In the genomic region with DNA sequence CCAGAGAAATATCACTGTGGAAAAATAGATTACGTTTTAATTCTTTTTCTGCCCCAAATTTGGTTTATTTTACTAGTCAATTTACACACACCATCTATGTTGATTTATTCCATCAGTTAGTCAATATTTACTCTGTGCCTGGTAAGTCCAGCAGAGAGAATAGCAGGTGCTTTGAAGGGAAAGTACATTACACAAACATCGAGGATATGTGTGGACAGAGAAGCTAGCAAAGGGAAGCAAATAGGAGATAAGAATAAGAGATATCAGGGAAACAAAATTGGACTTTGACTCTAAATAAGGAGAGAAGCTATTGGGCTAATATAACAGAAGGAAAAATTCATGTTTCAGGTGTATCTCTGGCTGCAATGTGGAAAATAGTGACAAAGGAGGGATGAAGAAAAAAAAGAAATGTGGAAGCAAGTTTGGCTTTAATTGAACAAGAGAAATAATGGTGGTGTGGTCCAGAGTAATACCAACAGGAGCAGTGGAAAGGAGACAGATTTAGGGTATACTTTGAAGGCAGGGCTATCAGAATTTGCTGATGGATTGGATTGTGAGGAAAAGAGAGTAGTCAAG, we compare ENCODE assay signal across 1 cellular context.
A peak's percentile ranks its signal among the peaks of the same experiment; 100 is the strongest.
TF ChIP-seq lines count a peak whose summit lies in the region.

No MANE protein-coding gene starts in this region.

TF ChIP-seq in HepG2, 621 proteins besides CTCF, POLR2A, EP300 and RAD21 (continued from another document and continues in another):
- TF ChIP-seq MTA3 (CRISPR knock-in tag; IDR thresholded peaks at IDR 0.05) (no peak), ZNF24 (IDR thresholded peaks at IDR 0.05) (0 out of 2 replicates have a peak, but pooled peaks have one; percentile 50), ZNF264 (CRISPR knock-in tag; IDR thresholded peaks at IDR 0.05) (peak; percentile 62; the same call in 1 of the 2 replicates), NPAS2 (CRISPR knock-in tag; IDR thresholded peaks at IDR 0.05; ENCODE audit: borderline replicate concordance) (no peak), ZNF891 (CRISPR knock-in tag; IDR thresholded peaks at IDR 0.05) (no peak), NFRKB (IDR thresholded peaks at IDR 0.05) (no peak), ATF1 (CRISPR knock-in tag; IDR thresholded peaks at IDR 0.05) (no peak), CREM (IDR thresholded peaks at IDR 0.05) (peak; percentile 94), CREM (CRISPR knock-in tag; IDR thresholded peaks at IDR 0.05) (no peak), ZKSCAN5 (CRISPR knock-in tag; IDR thresholded peaks at IDR 0.05) (no peak), POLR2G (IDR thresholded peaks at IDR 0.05; ENCODE audit: low read depth, low read length) (no peak), ZNF577 (CRISPR knock-in tag; IDR thresholded peaks at IDR 0.05; ENCODE audit: borderline replicate concordance, low read depth) (no peak), ZNF572 (CRISPR knock-in tag; IDR thresholded peaks at IDR 0.05) (no peak), POLR2AphosphoS5 (IDR thresholded peaks at IDR 0.05; ENCODE audit: low read depth, low read length) (no peak), FOXK2 (IDR thresholded peaks at IDR 0.05) (peak; percentile 72), ARNTL (CRISPR knock-in tag; IDR thresholded peaks at IDR 0.05) (0 out of 2 replicates have a peak, but pooled peaks have one; percentile 48), ZMAT3 (CRISPR knock-in tag; conservative IDR thresholded peaks at IDR 0.05) (no peak), ZNF792 (CRISPR knock-in tag; IDR thresholded peaks at IDR 0.05) (peak; percentile 72; the same call in 1 of the 2 replicates), KDM3A (CRISPR knock-in tag; IDR thresholded peaks at IDR 0.05; ENCODE audit: low read depth) (peak; percentile 30; the same call in 1 of the 2 replicates), CCAR2 (optimal IDR thresholded peaks at IDR 0.05; ENCODE audit: low read depth, low read length) (no peak), KLF15 (CRISPR knock-in tag; IDR thresholded peaks at IDR 0.05; ENCODE audit: borderline replicate concordance) (no peak), SUZ12 (IDR thresholded peaks at IDR 0.05; ENCODE audit: low read depth, low read length) (no peak), PPARG (CRISPR knock-in tag; conservative IDR thresholded peaks at IDR 0.05) (peak; percentile 66), CBX5 (CRISPR knock-in tag; IDR thresholded peaks at IDR 0.05; ENCODE audit: borderline replicate concordance) (no peak), RARA (CRISPR knock-in tag; IDR thresholded peaks at IDR 0.05) (peak; percentile 82), SIX1 (CRISPR knock-in tag; IDR thresholded peaks at IDR 0.05; ENCODE audit: borderline replicate concordance) (peak; percentile 80; the same call in 1 of the 2 replicates), ZNF768 (CRISPR knock-in tag; IDR thresholded peaks at IDR 0.05) (no peak), SMARCC2 (IDR thresholded peaks at IDR 0.05) (peak; percentile 96), MZF1 (CRISPR knock-in tag; IDR thresholded peaks at IDR 0.05; ENCODE audit: borderline replicate concordance) (no peak), ZNF747 (CRISPR knock-in tag; IDR thresholded peaks at IDR 0.05; ENCODE audit: borderline replicate concordance) (peak; percentile 32; the same call in 1 of the 2 replicates), AGO2 (optimal IDR thresholded peaks at IDR 0.05; ENCODE audit: low read depth, low read length) (no peak), BORCS8-MEF2B (CRISPR knock-in tag; IDR thresholded peaks at IDR 0.05) (no peak), ZNF564 (CRISPR knock-in tag; IDR thresholded peaks at IDR 0.05) (peak; percentile 36; the same call in 1 of the 2 replicates), ZBTB1 (CRISPR knock-in tag; IDR thresholded peaks at IDR 0.05; ENCODE audit: borderline replicate concordance) (no peak), TCF7 (IDR thresholded peaks at IDR 0.05; ENCODE audit: low read depth) (peak; percentile 97), ZNF670 (CRISPR knock-in tag; IDR thresholded peaks at IDR 0.05; ENCODE audit: borderline replicate concordance) (0 out of 2 replicates have a peak, but pooled peaks have one; percentile 48), ZNF12 (CRISPR knock-in tag; IDR thresholded peaks at IDR 0.05) (peak; percentile 77; the same call in 1 of the 2 replicates), MAFG (CRISPR knock-in tag; IDR thresholded peaks at IDR 0.05) (no peak), SIX4 (CRISPR knock-in tag; IDR thresholded peaks at IDR 0.05) (peak; percentile 89), ZSCAN9 (CRISPR knock-in tag; IDR thresholded peaks at IDR 0.05; ENCODE audit: borderline replicate concordance) (peak; percentile 95), MEF2D (CRISPR knock-in tag; IDR thresholded peaks at IDR 0.05) (peak; percentile 89), MIER2 (CRISPR knock-in tag; IDR thresholded peaks at IDR 0.05) (peak; percentile 52; the same call in 1 of the 2 replicates), ZNF816 (CRISPR knock-in tag; IDR thresholded peaks at IDR 0.05; ENCODE audit: borderline replicate concordance) (peak; percentile 79), SMAD1 (CRISPR knock-in tag; IDR thresholded peaks at IDR 0.05; ENCODE audit: borderline replicate concordance, low read depth) (no peak), ZBTB8A (CRISPR knock-in tag; IDR thresholded peaks at IDR 0.05; ENCODE audit: borderline replicate concordance, low read depth) (no peak), ZSCAN20 (CRISPR knock-in tag; IDR thresholded peaks at IDR 0.05; ENCODE audit: borderline replicate concordance) (no peak), RARG (CRISPR knock-in tag; IDR thresholded peaks at IDR 0.05; ENCODE audit: low read depth) (no peak), ZNF160 (CRISPR knock-in tag; IDR thresholded peaks at IDR 0.05) (no peak), KAT7 (CRISPR knock-in tag; IDR thresholded peaks at IDR 0.05; ENCODE audit: borderline replicate concordance) (no peak), ISL2 (CRISPR knock-in tag; IDR thresholded peaks at IDR 0.05) (peak; percentile 99)
- TF ChIP-seq, protein P1, sequence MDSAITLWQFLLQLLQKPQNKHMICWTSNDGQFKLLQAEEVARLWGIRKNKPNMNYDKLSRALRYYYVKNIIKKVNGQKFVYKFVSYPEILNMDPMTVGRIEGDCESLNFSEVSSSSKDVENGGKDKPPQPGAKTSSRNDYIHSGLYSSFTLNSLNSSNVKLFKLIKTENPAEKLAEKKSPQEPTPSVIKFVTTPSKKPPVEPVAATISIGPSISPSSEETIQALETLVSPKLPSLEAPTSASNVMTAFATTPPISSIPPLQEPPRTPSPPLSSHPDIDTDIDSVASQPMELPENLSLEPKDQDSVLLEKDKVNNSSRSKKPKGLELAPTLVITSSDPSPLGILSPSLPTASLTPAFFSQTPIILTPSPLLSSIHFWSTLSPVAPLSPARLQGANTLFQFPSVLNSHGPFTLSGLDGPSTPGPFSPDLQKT (CRISPR knock-in tag; IDR thresholded peaks at IDR 0.05; ENCODE audit: borderline replicate concordance) = no peak
- TF ChIP-seq, protein P2, sequence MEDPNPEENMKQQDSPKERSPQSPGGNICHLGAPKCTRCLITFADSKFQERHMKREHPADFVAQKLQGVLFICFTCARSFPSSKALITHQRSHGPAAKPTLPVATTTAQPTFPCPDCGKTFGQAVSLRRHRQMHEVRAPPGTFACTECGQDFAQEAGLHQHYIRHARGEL (CRISPR knock-in tag; IDR thresholded peaks at IDR 0.05) = no peak
- TF ChIP-seq, protein P3, sequence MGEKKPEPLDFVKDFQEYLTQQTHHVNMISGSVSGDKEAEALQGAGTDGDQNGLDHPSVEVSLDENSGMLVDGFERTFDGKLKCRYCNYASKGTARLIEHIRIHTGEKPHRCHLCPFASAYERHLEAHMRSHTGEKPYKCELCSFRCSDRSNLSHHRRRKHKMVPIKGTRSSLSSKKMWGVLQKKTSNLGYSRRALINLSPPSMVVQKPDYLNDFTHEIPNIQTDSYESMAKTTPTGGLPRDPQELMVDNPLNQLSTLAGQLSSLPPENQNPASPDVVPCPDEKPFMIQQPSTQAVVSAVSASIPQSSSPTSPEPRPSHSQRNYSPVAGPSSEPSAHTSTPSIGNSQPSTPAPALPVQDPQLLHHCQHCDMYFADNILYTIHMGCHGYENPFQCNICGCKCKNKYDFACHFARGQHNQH (CRISPR knock-in tag; IDR thresholded peaks at IDR 0.05) = peak; percentile 60; the same call in 1 of the 2 replicates
- TF ChIP-seq, protein P4, sequence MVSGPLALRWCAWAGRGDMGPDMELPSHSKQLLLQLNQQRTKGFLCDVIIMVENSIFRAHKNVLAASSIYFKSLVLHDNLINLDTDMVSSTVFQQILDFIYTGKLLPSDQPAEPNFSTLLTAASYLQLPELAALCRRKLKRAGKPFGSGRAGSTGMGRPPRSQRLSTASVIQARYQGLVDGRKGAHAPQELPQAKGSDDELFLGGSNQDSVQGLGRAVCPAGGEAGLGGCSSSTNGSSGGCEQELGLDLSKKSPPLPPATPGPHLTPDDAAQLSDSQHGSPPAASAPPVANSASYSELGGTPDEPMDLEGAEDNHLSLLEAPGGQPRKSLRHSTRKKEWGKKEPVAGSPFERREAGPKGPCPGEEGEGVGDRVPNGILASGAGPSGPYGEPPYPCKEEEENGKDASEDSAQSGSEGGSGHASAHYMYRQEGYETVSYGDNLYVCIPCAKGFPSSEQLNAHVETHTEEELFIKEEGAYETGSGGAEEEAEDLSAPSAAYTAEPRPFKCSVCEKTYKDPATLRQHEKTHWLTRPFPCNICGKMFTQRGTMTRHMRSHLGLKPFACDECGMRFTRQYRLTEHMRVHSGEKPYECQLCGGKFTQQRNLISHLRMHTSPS (CRISPR knock-in tag; IDR thresholded peaks at IDR 0.05; ENCODE audit: low read depth) = no peak
- TF ChIP-seq, protein P5, sequence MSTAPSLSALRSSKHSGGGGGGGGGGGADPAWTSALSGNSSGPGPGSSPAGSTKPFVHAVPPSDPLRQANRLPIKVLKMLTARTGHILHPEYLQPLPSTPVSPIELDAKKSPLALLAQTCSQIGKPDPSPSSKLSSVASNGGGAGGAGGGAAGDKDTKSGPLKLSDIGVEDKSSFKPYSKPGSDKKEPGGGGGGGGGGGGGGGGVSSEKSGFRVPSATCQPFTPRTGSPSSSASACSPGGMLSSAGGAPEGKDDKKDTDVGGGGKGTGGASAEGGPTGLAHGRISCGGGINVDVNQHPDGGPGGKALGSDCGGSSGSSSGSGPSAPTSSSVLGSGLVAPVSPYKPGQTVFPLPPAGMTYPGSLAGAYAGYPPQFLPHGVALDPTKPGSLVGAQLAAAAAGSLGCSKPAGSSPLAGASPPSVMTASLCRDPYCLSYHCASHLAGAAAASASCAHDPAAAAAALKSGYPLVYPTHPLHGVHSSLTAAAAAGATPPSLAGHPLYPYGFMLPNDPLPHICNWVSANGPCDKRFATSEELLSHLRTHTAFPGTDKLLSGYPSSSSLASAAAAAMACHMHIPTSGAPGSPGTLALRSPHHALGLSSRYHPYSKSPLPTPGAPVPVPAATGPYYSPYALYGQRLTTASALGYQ (CRISPR knock-in tag; IDR thresholded peaks at IDR 0.05) = peak; percentile 96
- TF ChIP-seq, protein P6, sequence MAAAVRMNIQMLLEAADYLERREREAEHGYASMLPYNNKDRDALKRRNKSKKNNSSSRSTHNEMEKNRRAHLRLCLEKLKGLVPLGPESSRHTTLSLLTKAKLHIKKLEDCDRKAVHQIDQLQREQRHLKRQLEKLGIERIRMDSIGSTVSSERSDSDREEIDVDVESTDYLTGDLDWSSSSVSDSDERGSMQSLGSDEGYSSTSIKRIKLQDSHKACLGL (CRISPR knock-in tag; IDR thresholded peaks at IDR 0.05) = no peak
- TF ChIP-seq, protein P7, sequence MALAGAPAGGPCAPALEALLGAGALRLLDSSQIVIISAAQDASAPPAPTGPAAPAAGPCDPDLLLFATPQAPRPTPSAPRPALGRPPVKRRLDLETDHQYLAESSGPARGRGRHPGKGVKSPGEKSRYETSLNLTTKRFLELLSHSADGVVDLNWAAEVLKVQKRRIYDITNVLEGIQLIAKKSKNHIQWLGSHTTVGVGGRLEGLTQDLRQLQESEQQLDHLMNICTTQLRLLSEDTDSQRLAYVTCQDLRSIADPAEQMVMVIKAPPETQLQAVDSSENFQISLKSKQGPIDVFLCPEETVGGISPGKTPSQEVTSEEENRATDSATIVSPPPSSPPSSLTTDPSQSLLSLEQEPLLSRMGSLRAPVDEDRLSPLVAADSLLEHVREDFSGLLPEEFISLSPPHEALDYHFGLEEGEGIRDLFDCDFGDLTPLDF (CRISPR knock-in tag; IDR thresholded peaks at IDR 0.05) = no peak
- TF ChIP-seq, protein P8, sequence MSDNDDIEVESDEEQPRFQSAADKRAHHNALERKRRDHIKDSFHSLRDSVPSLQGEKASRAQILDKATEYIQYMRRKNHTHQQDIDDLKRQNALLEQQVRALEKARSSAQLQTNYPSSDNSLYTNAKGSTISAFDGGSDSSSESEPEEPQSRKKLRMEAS (IDR thresholded peaks at IDR 0.05) = peak; percentile 47; the same call in 1 of the 2 replicates
- TF ChIP-seq, protein P9, sequence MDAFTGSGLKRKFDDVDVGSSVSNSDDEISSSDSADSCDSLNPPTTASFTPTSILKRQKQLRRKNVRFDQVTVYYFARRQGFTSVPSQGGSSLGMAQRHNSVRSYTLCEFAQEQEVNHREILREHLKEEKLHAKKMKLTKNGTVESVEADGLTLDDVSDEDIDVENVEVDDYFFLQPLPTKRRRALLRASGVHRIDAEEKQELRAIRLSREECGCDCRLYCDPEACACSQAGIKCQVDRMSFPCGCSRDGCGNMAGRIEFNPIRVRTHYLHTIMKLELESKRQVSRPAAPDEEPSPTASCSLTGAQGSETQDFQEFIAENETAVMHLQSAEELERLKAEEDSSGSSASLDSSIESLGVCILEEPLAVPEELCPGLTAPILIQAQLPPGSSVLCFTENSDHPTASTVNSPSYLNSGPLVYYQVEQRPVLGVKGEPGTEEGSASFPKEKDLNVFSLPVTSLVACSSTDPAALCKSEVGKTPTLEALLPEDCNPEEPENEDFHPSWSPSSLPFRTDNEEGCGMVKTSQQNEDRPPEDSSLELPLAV (CRISPR knock-in tag; conservative IDR thresholded peaks at IDR 0.05; ENCODE audit: low read depth) = no peak
- TF ChIP-seq, protein P10, sequence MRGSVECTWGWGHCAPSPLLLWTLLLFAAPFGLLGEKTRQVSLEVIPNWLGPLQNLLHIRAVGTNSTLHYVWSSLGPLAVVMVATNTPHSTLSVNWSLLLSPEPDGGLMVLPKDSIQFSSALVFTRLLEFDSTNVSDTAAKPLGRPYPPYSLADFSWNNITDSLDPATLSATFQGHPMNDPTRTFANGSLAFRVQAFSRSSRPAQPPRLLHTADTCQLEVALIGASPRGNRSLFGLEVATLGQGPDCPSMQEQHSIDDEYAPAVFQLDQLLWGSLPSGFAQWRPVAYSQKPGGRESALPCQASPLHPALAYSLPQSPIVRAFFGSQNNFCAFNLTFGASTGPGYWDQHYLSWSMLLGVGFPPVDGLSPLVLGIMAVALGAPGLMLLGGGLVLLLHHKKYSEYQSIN (CRISPR knock-in tag; IDR thresholded peaks at IDR 0.05; ENCODE audit: borderline replicate concordance) = no peak
- TF ChIP-seq, protein P11, sequence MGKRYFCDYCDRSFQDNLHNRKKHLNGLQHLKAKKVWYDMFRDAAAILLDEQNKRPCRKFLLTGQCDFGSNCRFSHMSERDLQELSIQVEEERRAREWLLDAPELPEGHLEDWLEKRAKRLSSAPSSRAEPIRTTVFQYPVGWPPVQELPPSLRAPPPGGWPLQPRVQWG (CRISPR knock-in tag; IDR thresholded peaks at IDR 0.05; ENCODE audit: borderline replicate concordance, low read depth) = no peak
- TF ChIP-seq, protein P12, sequence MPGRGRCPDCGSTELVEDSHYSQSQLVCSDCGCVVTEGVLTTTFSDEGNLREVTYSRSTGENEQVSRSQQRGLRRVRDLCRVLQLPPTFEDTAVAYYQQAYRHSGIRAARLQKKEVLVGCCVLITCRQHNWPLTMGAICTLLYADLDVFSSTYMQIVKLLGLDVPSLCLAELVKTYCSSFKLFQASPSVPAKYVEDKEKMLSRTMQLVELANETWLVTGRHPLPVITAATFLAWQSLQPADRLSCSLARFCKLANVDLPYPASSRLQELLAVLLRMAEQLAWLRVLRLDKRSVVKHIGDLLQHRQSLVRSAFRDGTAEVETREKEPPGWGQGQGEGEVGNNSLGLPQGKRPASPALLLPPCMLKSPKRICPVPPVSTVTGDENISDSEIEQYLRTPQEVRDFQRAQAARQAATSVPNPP (CRISPR knock-in tag; IDR thresholded peaks at IDR 0.05) = 0 out of 2 replicates have a peak, but pooled peaks have one; percentile 42
